In genomic region chr22:39343259-39344045, GRCh38 we compare ENCODE assay signal across 9 cellular contexts. TPM values are rescaled to one million over a fixed set of nuclear protein-coding genes. Genes with fewer than 3 reads are reported as not detected.
A peak's percentile ranks its signal among the peaks of the same experiment; 100 is the strongest.
DNase-seq lines count a peak whose midpoint lies in the region; ATAC-seq and TF ChIP-seq lines count a peak whose summit lies in the region.
"Had no signal": no experiment of that assay in that cellular context is flagged by ENCODE, and none has a peak within 500 bp of the region (broad histone marks: within the 10 kb centered on the region; RNA-seq: fewer than 3 reads in every experiment).

No MANE protein-coding gene starts in this region.

- TF ChIP-seq RAD21 in neural cell (conservative IDR thresholded peaks at IDR 0.05): peak; percentile 56

- no peak for TF ChIP-seq POLR2A in upper lobe of left lung (IDR thresholded peaks at IDR 0.05)

- TF ChIP-seq EP300 in neural cell (conservative IDR thresholded peaks at IDR 0.05; ENCODE audit: poor library complexity, severe bottlenecking) (no peak), upper lobe of left lung (IDR thresholded peaks at IDR 0.05) (no peak)

- H4K20me1 ChIP-seq in OCI-LY3 (ENCODE audit: insufficient read depth, low read length): no peaks in the 10 kb centered on the region
- no peaks in the 10 kb centered on the region for H4K20me1 ChIP-seq in fibroblast of lung (ENCODE audit: control insufficient read depth, extremely low read depth, insufficient read depth, low read length)
- no peaks in the 10 kb centered on the region for H4K20me1 ChIP-seq in neural cell (ENCODE audit: insufficient read depth)

- H3K9me2 ChIP-seq in neural cell (ENCODE audit: insufficient read depth, low read length): no peaks in the 10 kb centered on the region

- H3K79me2 ChIP-seq in OCI-LY3 (ENCODE audit: low read length) (no peaks in the 10 kb centered on the region), fibroblast of lung (ENCODE audit: control insufficient read depth, insufficient read depth, low read length) (no peaks in the 10 kb centered on the region), neural cell (replicated peaks; ENCODE audit: insufficient read depth, low read length) (no peaks in the 10 kb centered on the region)

- no peak overlapping the region for H3K9ac ChIP-seq in OCI-LY3 (ENCODE audit: low read length)
- no peak overlapping the region for H3K9ac ChIP-seq in fibroblast of lung (ENCODE audit: insufficient read depth, low read length)
- H3K9ac ChIP-seq in neural cell (ENCODE audit: low read length): no peak overlapping the region

- H3K4me2 ChIP-seq in OCI-LY3 (ENCODE audit: low read length) (peak overlapping the region; percentile 30), fibroblast of lung (ENCODE audit: extremely low read depth, insufficient read depth, low read length) (peak overlapping the region; percentile 13), neural cell (ENCODE audit: low read length) (no peak overlapping the region)

- no peaks in the 10 kb centered on the region for H3K36me3 ChIP-seq in BE2C
- no peaks in the 10 kb centered on the region for H3K36me3 ChIP-seq in OCI-LY3 (replicated peaks; ENCODE audit: low read depth, low read length)
- H3K36me3 ChIP-seq in fibroblast of lung (ENCODE audit: control insufficient read depth, insufficient read depth, low read length): no peaks in the 10 kb centered on the region
- no peaks in the 10 kb centered on the region for H3K36me3 ChIP-seq in neural cell (ENCODE audit: insufficient read depth, low read length)
- H3K36me3 ChIP-seq in upper lobe of left lung: no peaks in the 10 kb centered on the region
- H3K36me3 ChIP-seq: neutrophil had no signal

- H3K27me3 ChIP-seq in BE2C (no peaks in the 10 kb centered on the region), OCI-LY3 (ENCODE audit: low read depth, low read length) (peaks cover 14% of the 10 kb centered on the region; the same call in 1 of the 2 replicates), fibroblast of lung (ENCODE audit: control insufficient read depth, insufficient read depth, low read length) (peaks cover 2% of the 10 kb centered on the region), neural cell (ENCODE audit: insufficient read depth, low read depth, low read length) (no peaks in the 10 kb centered on the region), upper lobe of left lung (no peaks in the 10 kb centered on the region)
- H3K27me3 ChIP-seq: neutrophil had no signal

- 20 to 33% methylated on average over 14 to 15 of the region's 15 CpGs for WGBS in upper lobe of left lung, 2 donors

- TF ChIP-seq CTCF in BE2C (IDR thresholded peaks at IDR 0.05; ENCODE audit: low read depth, low read length) (peak; percentile 97), OCI-LY3 (IDR thresholded peaks at IDR 0.05; ENCODE audit: low read depth, low read length) (peak; percentile 92), fibroblast of lung (conservative IDR thresholded peaks at IDR 0.05 in 1 of 2, IDR thresholded peaks at IDR 0.05 in 1 of 2; ENCODE audit: low read depth in 1 of 2, low read length in 2 of 2) (peak; percentile 89), neural cell (IDR thresholded peaks at IDR 0.05; ENCODE audit: poor library complexity, severe bottlenecking) (peak; percentile 64), upper lobe of left lung (IDR thresholded peaks at IDR 0.05) (peak; percentile 29 to 49 (median 40))

- H3K4me1 ChIP-seq in BE2C (no peaks in the 10 kb centered on the region), OCI-LY3 (ENCODE audit: low read length) (peaks cover 3% of the 10 kb centered on the region), fibroblast of lung (ENCODE audit: control insufficient read depth, extremely low read depth, insufficient read depth, low read length) (no peaks in the 10 kb centered on the region), upper lobe of left lung (peaks cover 0 to 6% (median 3%) of the 10 kb centered on the region in 4 donors)

- peak in 1 of 2 donors; percentile 67 for ATAC-seq in upper lobe of left lung (ENCODE audit: low FRiP score in 2 of 2)
- no peak for ATAC-seq in HG02763 (IDR thresholded peaks at IDR 0.05; ENCODE audit: unreplicated experiment)

- no peaks in the 10 kb centered on the region for H3F3A ChIP-seq in neural cell (ENCODE audit: insufficient read depth, low read length, poor library complexity, severe bottlenecking)

- DNase-seq in BE2C (peak; percentile 72), HCEC 1CT (peak; percentile 41), fibroblast of lung (ENCODE audit: low read depth in 2 of 2) (peak; percentile 41 to 56), upper lobe of left lung (peak in 1 of 2 donors; percentile 61)
- DNase-seq in activated T-cell treated with anti-CD3 and anti-CD28 coated beads, Interleukin-2, amount 50 U/mL, for 48 hours: peak; percentile 61 to 65

- H3K4me3 ChIP-seq in BE2C (ENCODE audit: low read depth, low read length) (no peak overlapping the region), OCI-LY3 (ENCODE audit: low read length) (0 out of 2 replicates have a peak overlapping the region, but pooled peaks have one; percentile 5), fibroblast of lung (replicated peaks in 1 of 4; ENCODE audit: control extremely low read depth in 1 of 4, insufficient read depth in 1 of 4, low read depth in 3 of 4, low read length in 4 of 4) (no peak overlapping the region), neural cell (ENCODE audit: low read length) (no peak overlapping the region), upper lobe of left lung (no peak overlapping the region)

- no peak overlapping the region for H3K27ac ChIP-seq in OCI-LY3 (ENCODE audit: low read length)
- H3K27ac ChIP-seq in fibroblast of lung (ENCODE audit: insufficient read depth, low read length): no peak overlapping the region
- H3K27ac ChIP-seq in neural cell (ENCODE audit: low read length): no peak overlapping the region
- no peak overlapping the region for H3K27ac ChIP-seq in upper lobe of left lung
- H3K27ac ChIP-seq: neutrophil had no signal

- H2AFZ ChIP-seq in OCI-LY3 (ENCODE audit: low read depth, low read length) (no peak overlapping the region; the same call in 1 of the 2 replicates), fibroblast of lung (ENCODE audit: low read length) (no peak overlapping the region), neural cell (ENCODE audit: low read depth, low read length) (no peak overlapping the region)

- H3K9me3 ChIP-seq in BE2C (no peaks in the 10 kb centered on the region), OCI-LY3 (ENCODE audit: insufficient read depth, low read length) (no peaks in the 10 kb centered on the region), fibroblast of lung (ENCODE audit: control insufficient read depth, insufficient read depth, low read depth, low read length) (no peaks in the 10 kb centered on the region), neural cell (ENCODE audit: low read length) (no peaks in the 10 kb centered on the region), upper lobe of left lung (no peaks in the 10 kb centered on the region)
- H3K9me3 ChIP-seq: neutrophil had no signal

TF ChIP-seq in neural cell, 6 proteins besides CTCF, POLR2A, EP300 and RAD21:
- peak; percentile 54 for TF ChIP-seq SMC3 (conservative IDR thresholded peaks at IDR 0.05; ENCODE audit: poor library complexity)
- no peak for TF ChIP-seq REST (IDR thresholded peaks at IDR 0.05; ENCODE audit: borderline replicate concordance)

RNA-seq across cellular contexts. Expression of gene SYNGR1, which starts 6.3 kb away (rescaled TPM):
- 42.1 TPM for polyA plus RNA-seq in BE2C (2012; ENCODE audit: insufficient read depth, insufficient read length, low read depth)
- 7.7 and 13.0 TPM in 2 replicates for total RNA-seq in fibroblast of lung
- 12.9 and 13.5 TPM in 2 replicates for polyA plus RNA-seq in fibroblast of lung
- polyA plus RNA-seq in fibroblast of lung (2012): 29.4 and 32.7 TPM in 2 replicates
- polyA minus RNA-seq in fibroblast of lung (ENCODE audit: low replicate concordance): 9.2 and 21.0 TPM in 2 replicates
- polyA plus RNA-seq in neural cell: 68.4 and 85.4 TPM in 2 replicates
- polyA minus RNA-seq in neural cell: 88.6 and 92.4 TPM in 2 replicates
- 10 to 100 TPM in 1 of 6 donors, 1 to 10 TPM in 5; 2.0 to 14.6 (median 5.3) TPM for total RNA-seq in upper lobe of left lung

RNA-seq across cellular contexts. Expression of gene RPL3, which starts 24.0 kb away (rescaled TPM):
- 1,250 TPM for polyA plus RNA-seq in BE2C (2012; ENCODE audit: insufficient read depth, insufficient read length, low read depth)
- total RNA-seq in fibroblast of lung (2,627 and 3,935 TPM in 2 replicates), upper lobe of left lung (1,000 to 10,000 TPM; 1,194 to 1,833 (median 1,624) TPM)
- polyA plus RNA-seq in fibroblast of lung (2,773 and 2,862 TPM in 2 replicates), neural cell (1,527 and 1,646 TPM in 2 replicates)
- polyA plus RNA-seq in fibroblast of lung (2012): 2,320 and 2,565 TPM in 2 replicates
- polyA minus RNA-seq in fibroblast of lung (ENCODE audit: low replicate concordance) (1,108 and 1,634 TPM in 2 replicates), neural cell (1,279 and 1,307 TPM in 2 replicates)

RNA-seq across cellular contexts. Expression of gene TAB1, which starts 56.1 kb away (rescaled TPM):
- 53.2 TPM for polyA plus RNA-seq in BE2C (2012; ENCODE audit: insufficient read depth, insufficient read length, low read depth)
- 13.1 and 15.7 TPM in 2 replicates for total RNA-seq in fibroblast of lung
- 13.1 and 14.2 TPM in 2 replicates for polyA plus RNA-seq in fibroblast of lung
- 15.8 and 16.8 TPM in 2 replicates for polyA plus RNA-seq in fibroblast of lung (2012)
- 12.1 and 20.9 TPM in 2 replicates for polyA minus RNA-seq in fibroblast of lung (ENCODE audit: low replicate concordance)
- polyA plus RNA-seq in neural cell: 25.3 and 26.5 TPM in 2 replicates
- polyA minus RNA-seq in neural cell: 21.6 and 23.6 TPM in 2 replicates
- 10 to 100 TPM; 15.4 to 34.6 (median 25.9) TPM for total RNA-seq in upper lobe of left lung

Comparison
In these comparisons a context has a peak if more than half of its experiments do, and no peak if none do; other contexts are left out.
1. CTCF ChIP-seq: peak in every context shown above with its lines; median percentile 97 in BE2C; 92 in OCI-LY3; 89 in fibroblast of lung; 64 in neural cell; 40 in upper lobe of left lung.